20 cellular contexts compared by ENCODE assay signal in genomic region chr3:164095279-164095678, GRCh38.
"Had no signal": no experiment of that assay in that cellular context is flagged by ENCODE, and none has a peak within 500 bp of the region (broad histone marks: within the 10 kb centered on the region; RNA-seq: fewer than 3 reads in every experiment).

No MANE protein-coding gene starts in this region.

- H3K9me3 ChIP-seq: mucosa of descending colon, neutrophil, sigmoid colon, testis, tibial nerve, upper lobe of right lung, vagina had no signal

- H3K27ac Mint-ChIP-seq: endodermal cell; naive thymus-derived CD8-positive, alpha-beta T cell; stimulated activated naive B cell treated with anti-CD40 and anti-IgM and Interleukin-4, amounts not matched to agents 10 μg/mL and 1 μg/mL and 100 μg/mL, for 72 hours; stimulated activated naive CD8-positive, alpha-beta T cell treated with anti-CD3 and anti-CD28 coated beads, Interleukin-15, amount 100 ng/mL, for 72 hours had no signal

- H3K27ac ChIP-seq: foreskin keratinocyte, heart left ventricle, neutrophil, sigmoid colon, skin epidermis, testis, tibial nerve, upper lobe of right lung, vagina had no signal

- H3K4me3 Mint-ChIP-seq: endodermal cell; naive thymus-derived CD8-positive, alpha-beta T cell; stimulated activated naive B cell treated with anti-CD40 and anti-IgM and Interleukin-4, amounts not matched to agents 10 μg/mL and 1 μg/mL and 100 μg/mL, for 72 hours; stimulated activated naive CD8-positive, alpha-beta T cell treated with anti-CD3 and anti-CD28 coated beads, Interleukin-15, amount 100 ng/mL, for 72 hours had no signal

- H3K27me3 ChIP-seq: foreskin keratinocyte, heart left ventricle, neutrophil, sigmoid colon, testis, tibial nerve, upper lobe of right lung, vagina had no signal

- H3K4me1 Mint-ChIP-seq: endodermal cell; naive thymus-derived CD8-positive, alpha-beta T cell; stimulated activated naive B cell treated with anti-CD40 and anti-IgM and Interleukin-4, amounts not matched to agents 10 μg/mL and 1 μg/mL and 100 μg/mL, for 72 hours; stimulated activated naive CD8-positive, alpha-beta T cell treated with anti-CD3 and anti-CD28 coated beads, Interleukin-15, amount 100 ng/mL, for 72 hours had no signal

- H3K4me3 ChIP-seq: heart left ventricle, mucosa of descending colon, sigmoid colon, skin epidermis, testis, tibial nerve, upper lobe of right lung, vagina had no signal

- H3K36me3 ChIP-seq: heart left ventricle, neutrophil, sigmoid colon, tibial nerve, upper lobe of right lung, vagina had no signal

- H3K4me1 ChIP-seq: foreskin keratinocyte, heart left ventricle, sigmoid colon, testis, tibial nerve, upper lobe of right lung, vagina had no signal

- H3K36me3 Mint-ChIP-seq: stimulated activated naive B cell treated with anti-CD40 and anti-IgM and Interleukin-4, amounts not matched to agents 10 μg/mL and 1 μg/mL and 100 μg/mL, for 72 hours had no signal

- H3K27me3 Mint-ChIP-seq: naive thymus-derived CD8-positive, alpha-beta T cell; stimulated activated naive B cell treated with anti-CD40 and anti-IgM and Interleukin-4, amounts not matched to agents 10 μg/mL and 1 μg/mL and 100 μg/mL, for 72 hours; stimulated activated naive CD8-positive, alpha-beta T cell treated with anti-CD3 and anti-CD28 coated beads, Interleukin-15, amount 100 ng/mL, for 72 hours had no signal

- DNase-seq: effector CD4-positive, alpha-beta T cell; endodermal cell; erythroblast; heart left ventricle; hippocampal formation; kidney glomerular epithelial cell; mucosa of descending colon; naive thymus-derived CD8-positive, alpha-beta T cell; sigmoid colon; stimulated activated CD4-positive, alpha-beta T cell treated with anti-CD3 and anti-CD28 coated beads, Interleukin-2, amount 100 ng/mL, for 24 hours; stimulated activated CD4-positive, alpha-beta T cell treated with anti-CD3 and anti-CD28 coated beads, Interleukin-4, amount 100 ng/mL, for 4 hours; stimulated activated naive B cell treated with anti-CD40 and anti-IgM and Interleukin-4, amounts not matched to agents 10 μg/mL and 1 μg/mL and 100 μg/mL, for 72 hours; stimulated activated naive CD8-positive, alpha-beta T cell treated with anti-CD3 and anti-CD28 coated beads, Interleukin-15, amount 100 ng/mL, for 72 hours; testis; upper lobe of right lung had no signal

- ATAC-seq: foreskin keratinocyte; heart left ventricle; mucosa of descending colon; naive thymus-derived CD8-positive, alpha-beta T cell; stimulated activated naive B cell treated with anti-CD40 and anti-IgM and Interleukin-4, amounts not matched to agents 10 μg/mL and 1 μg/mL and 100 μg/mL, for 72 hours; stimulated activated naive CD8-positive, alpha-beta T cell treated with anti-CD3 and anti-CD28 coated beads, Interleukin-15, amount 100 ng/mL, for 72 hours; upper lobe of right lung had no signal
